ENCODE assay signal across 8 cellular contexts in genomic region chr12:10721654-10722501, GRCh38. TPM values are rescaled to one million over a fixed set of nuclear protein-coding genes. Genes with fewer than 3 reads are reported as not detected.
DNase-seq lines count a peak whose midpoint lies in the region; ATAC-seq and TF ChIP-seq lines count a peak whose summit lies in the region.

No MANE protein-coding gene starts in this region.

- DNase-seq in AG08395 (ENCODE audit: low spot score), result peak; percentile 80
- peak; percentile 98 for DNase-seq in HS-5 (ENCODE audit: low read depth)
- DNase-seq in SIG-M5 (lab: John Stamatoyannopoulos, UW), result peak; percentile 81
- peak; percentile 67 for DNase-seq in activated naive CD8-positive, alpha-beta T cell treated with anti-CD3 and anti-CD28 coated beads, Interleukin-2, amount 10 ng/mL, durations not matched to agents 7 days and 5 days
- peak; percentile 23 to 87 (median 63) for DNase-seq in head of caudate nucleus
- peak; percentile 97 for DNase-seq in osteoblast (ENCODE audit: insufficient read length, low spot score, missing footprints)
- peak; percentile 89 to 93 for DNase-seq in thyroid gland

- peak overlapping the region; percentile 85 for H3K4me2 ChIP-seq in osteoblast (ENCODE audit: insufficient read depth, low read length)

- peak overlapping the region; percentile 97 for H3K4me3 Mint-ChIP-seq in activated naive CD8-positive, alpha-beta T cell treated with anti-CD3 and anti-CD28 coated beads, Interleukin-2, amount 10 ng/mL, durations not matched to agents 7 days and 5 days

- H3K27ac ChIP-seq in osteoblast (ENCODE audit: low read depth, low read length), result peak overlapping the region; percentile 99
- H3K27ac ChIP-seq in thyroid gland, result peak overlapping the region; percentile 78 to 98 (median 96)

- peak; percentile 30 for ATAC-seq in GM19035 (IDR thresholded peaks at IDR 0.05; ENCODE audit: unreplicated experiment)
- peak; percentile 58 for ATAC-seq in activated naive CD8-positive, alpha-beta T cell treated with anti-CD3 and anti-CD28 coated beads, Interleukin-2, amount 10 ng/mL, durations not matched to agents 7 days and 5 days (ENCODE audit: low read depth)

- no peaks in the 10 kb centered on the region for H3K36me3 ChIP-seq in osteoblast (ENCODE audit: insufficient read depth, low read length)
- H3K36me3 ChIP-seq in thyroid gland, result no peaks in the 10 kb centered on the region

- peaks cover 3% of the 10 kb centered on the region for H3K36me3 Mint-ChIP-seq in activated naive CD8-positive, alpha-beta T cell treated with anti-CD3 and anti-CD28 coated beads, Interleukin-2, amount 10 ng/mL, durations not matched to agents 7 days and 5 days

- peaks cover 38% of the 10 kb centered on the region for H3K4me1 Mint-ChIP-seq in activated naive CD8-positive, alpha-beta T cell treated with anti-CD3 and anti-CD28 coated beads, Interleukin-2, amount 10 ng/mL, durations not matched to agents 7 days and 5 days

- H3K27ac Mint-ChIP-seq in activated naive CD8-positive, alpha-beta T cell treated with anti-CD3 and anti-CD28 coated beads, Interleukin-2, amount 10 ng/mL, durations not matched to agents 7 days and 5 days, result peak overlapping the region; percentile 92

- H3K9me3 Mint-ChIP-seq in activated naive CD8-positive, alpha-beta T cell treated with anti-CD3 and anti-CD28 coated beads, Interleukin-2, amount 10 ng/mL, durations not matched to agents 7 days and 5 days, result no peaks in the 10 kb centered on the region

- peak overlapping the region; percentile 90 for H3K4me3 ChIP-seq in osteoblast (ENCODE audit: insufficient read depth, low read length)
- H3K4me3 ChIP-seq in thyroid gland (replicated peaks in 1 of 3), result peak overlapping the region; percentile 50 to 94 (median 89)

- H3K79me2 ChIP-seq in osteoblast (ENCODE audit: insufficient read depth, low read length), result peaks cover 63% of the 10 kb centered on the region

- H3K27me3 ChIP-seq in osteoblast (ENCODE audit: insufficient read depth, low read length), result no peaks in the 10 kb centered on the region
- H3K27me3 ChIP-seq in thyroid gland, result no peaks in the 10 kb centered on the region

- no peaks in the 10 kb centered on the region for H4K20me1 ChIP-seq in osteoblast (ENCODE audit: insufficient read depth, low read length)

- WGBS in thyroid gland, 2 donors, result 1% methylated on average over 26 of the region's 26 CpGs

- peak overlapping the region; percentile 44 for H2AFZ ChIP-seq in osteoblast (ENCODE audit: low read length)

- intact Hi-C loops in head of caudate nucleus (cut with DNase I) (loop anchor here (10.0 kb wide), 1 partner anchor 107 kb away; the partner anchor contains the start of gene MAGOHB), thyroid gland (cut with DNase I) (no loop called here)

- H3K27me3 Mint-ChIP-seq in activated naive CD8-positive, alpha-beta T cell treated with anti-CD3 and anti-CD28 coated beads, Interleukin-2, amount 10 ng/mL, durations not matched to agents 7 days and 5 days, result peaks cover 31% of the 10 kb centered on the region

- peaks cover 46% of the 10 kb centered on the region for H3K4me1 ChIP-seq in osteoblast (ENCODE audit: insufficient read depth, low read length)
- H3K4me1 ChIP-seq in thyroid gland, result peaks cover 24 to 45% of the 10 kb centered on the region in 2 donors

- POLR2A ChIA-PET in activated naive CD8-positive, alpha-beta T cell treated with anti-CD3 and anti-CD28 coated beads, Interleukin-2, amount 10 ng/mL, durations not matched to agents 7 days and 5 days (lab: Charles Lee), result interaction anchor here (0.8 kb wide), 1 partner anchor 109 kb away, joined by 3 read pairs; the partner anchor contains the start of gene MAGOHB

- TF ChIP-seq CTCF in osteoblast (IDR thresholded peaks at IDR 0.05; ENCODE audit: extremely low read depth, low read depth, low read length) (no peak), thyroid gland (IDR thresholded peaks at IDR 0.05) (peak in 1 of 6 experiments; percentile 3)

- H3K9me3 ChIP-seq in osteoblast (ENCODE audit: low read depth, low read length) (no peaks in the 10 kb centered on the region), thyroid gland (no peaks in the 10 kb centered on the region)

- TF ChIP-seq POLR2A in thyroid gland (IDR thresholded peaks at IDR 0.05), result peak in 1 of 2 donors; percentile 61

RNA-seq across cellular contexts. Expression of gene YBX3, which starts 1.2 kb away (rescaled TPM):
- total RNA-seq in activated naive CD8-positive, alpha-beta T cell treated with anti-CD3 and anti-CD28 coated beads, Interleukin-2, amount 10 ng/mL, durations not matched to agents 7 days and 5 days, result 10 to 100 TPM; 72.3 to 78.6 TPM
- total RNA-seq in osteoblast (147 TPM in 2 replicates), thyroid gland (100 to 1,000 TPM; 123 to 351 (median 233) TPM)

RNA-seq across cellular contexts. Expression of gene STYK1, which starts 48.0 kb away (rescaled TPM):
- 1 to 10 TPM; 3.1 TPM for total RNA-seq in activated naive CD8-positive, alpha-beta T cell treated with anti-CD3 and anti-CD28 coated beads, Interleukin-2, amount 10 ng/mL, durations not matched to agents 7 days and 5 days
- total RNA-seq in osteoblast (under 0.01 TPM in 2 replicates), thyroid gland (under 1 TPM in 1 of 4 donors, not detected in 3; 0.40 TPM)

Comparison
In these comparisons a context has a peak if more than half of its experiments do, and no peak if none do; other contexts are left out.
1. Peak in every context shown above with its lines: DNase-seq, ATAC-seq, H3K4me3 ChIP-seq and H3K27ac ChIP-seq.